ENCODE assay signal across 8 cellular contexts in the genomic region with DNA sequence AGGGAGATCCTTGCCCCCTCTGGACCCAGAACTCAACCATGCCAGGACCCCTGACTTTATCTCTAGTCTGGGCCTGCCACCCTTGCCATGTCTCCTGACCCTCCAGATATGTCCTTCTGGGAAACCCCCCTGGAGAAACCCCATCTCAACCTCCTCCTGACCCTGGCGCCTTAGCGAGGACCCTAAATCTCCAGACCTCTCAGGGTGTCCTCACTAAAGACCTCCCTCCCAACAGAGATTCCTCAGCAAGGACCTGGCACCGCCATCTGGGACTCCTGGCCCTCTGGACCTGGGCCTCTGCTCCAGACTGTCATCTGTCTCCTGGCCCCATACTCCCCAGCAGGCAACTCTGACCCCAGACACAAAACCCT. TPM values are rescaled to one million over a fixed set of nuclear protein-coding genes. Genes with fewer than 3 reads are reported as not detected.
DNase-seq lines count a peak whose midpoint lies in the region; ATAC-seq and TF ChIP-seq lines count a peak whose summit lies in the region.
"Had no signal": no experiment of that assay in that cellular context is flagged by ENCODE, and none has a peak within 500 bp of the region (broad histone marks: within the 10 kb centered on the region; RNA-seq: fewer than 3 reads in every experiment).

No MANE protein-coding gene starts in this region.

- H3K9ac ChIP-seq in iPS-15b (ENCODE audit: low read depth, low read length) = no peak overlapping the region

- no peaks in the 10 kb centered on the region for H3K9me3 ChIP-seq in HEK293 (ENCODE audit: control insufficient read depth, insufficient read depth, low read depth, low read length)
- H3K9me3 ChIP-seq in iPS-15b (ENCODE audit: control insufficient read depth, insufficient read depth, low read length) = no peaks in the 10 kb centered on the region

- TF ChIP-seq CTCF in HEK293 (tag by site-specific recombination; IDR thresholded peaks at IDR 0.05) = no peak

- H3K4me1 Mint-ChIP-seq in activated T-helper 17 cell treated with anti-CD3 and anti-CD28 coated beads, Interleukin-2, amount 50 U/mL, for 72 hours = peaks cover 22% of the 10 kb centered on the region
- H3K4me1 Mint-ChIP-seq in stimulated activated naive CD8-positive, alpha-beta T cell treated with anti-CD3 and anti-CD28 coated beads, Interleukin-15, amount 100 ng/mL, for 72 hours = peaks cover 50% of the 10 kb centered on the region

- DNase-seq in stimulated activated naive CD8-positive, alpha-beta T cell treated with anti-CD3 and anti-CD28 coated beads, Interleukin-15, amount 100 ng/mL, for 72 hours = no peak
- no peak for DNase-seq in NOMO-1 treated with dmso at 0.1 percent for 144 hours (lab: John Stamatoyannopoulos, UW; ENCODE audit: unreplicated experiment)
- no peak for DNase-seq in sciatic nerve (ENCODE audit: low spot score)
- DNase-seq: NCI-H1092 had no signal

- ATAC-seq in activated T-helper 17 cell treated with anti-CD3 and anti-CD28 coated beads, Interleukin-2, amount 50 U/mL, for 72 hours (replicated peaks) = no peak
- ATAC-seq in stimulated activated naive CD8-positive, alpha-beta T cell treated with anti-CD3 and anti-CD28 coated beads, Interleukin-15, amount 100 ng/mL, for 72 hours = no peak
- no peak for ATAC-seq in sciatic nerve
- ATAC-seq in GM21576 (IDR thresholded peaks at IDR 0.05; ENCODE audit: unreplicated experiment) = no peak

- H3K9me3 Mint-ChIP-seq in activated T-helper 17 cell treated with anti-CD3 and anti-CD28 coated beads, Interleukin-2, amount 50 U/mL, for 72 hours = no peaks in the 10 kb centered on the region
- H3K9me3 Mint-ChIP-seq in stimulated activated naive CD8-positive, alpha-beta T cell treated with anti-CD3 and anti-CD28 coated beads, Interleukin-15, amount 100 ng/mL, for 72 hours = no peaks in the 10 kb centered on the region

- peaks cover 16% of the 10 kb centered on the region for H3K27me3 ChIP-seq in iPS-15b (ENCODE audit: control insufficient read depth, insufficient read depth, low read length)

- peak overlapping the region; percentile 15 for H3K27ac Mint-ChIP-seq in activated T-helper 17 cell treated with anti-CD3 and anti-CD28 coated beads, Interleukin-2, amount 50 U/mL, for 72 hours
- H3K27ac Mint-ChIP-seq in stimulated activated naive CD8-positive, alpha-beta T cell treated with anti-CD3 and anti-CD28 coated beads, Interleukin-15, amount 100 ng/mL, for 72 hours = peak overlapping the region in 1 of 2 donors; percentile 61

- H3K4me3 Mint-ChIP-seq in activated T-helper 17 cell treated with anti-CD3 and anti-CD28 coated beads, Interleukin-2, amount 50 U/mL, for 72 hours = peak overlapping the region; percentile 85
- H3K4me3 Mint-ChIP-seq in stimulated activated naive CD8-positive, alpha-beta T cell treated with anti-CD3 and anti-CD28 coated beads, Interleukin-15, amount 100 ng/mL, for 72 hours = peak overlapping the region; percentile 87 to 93

- no peak overlapping the region for H3K27ac ChIP-seq in HEK293 (ENCODE audit: extremely low read depth, low read depth, low read length)

- H3K36me3 ChIP-seq in HEK293 (ENCODE audit: control insufficient read depth in 2 of 2, insufficient read depth in 1 of 2, low read length in 2 of 2) (no peaks in the 10 kb centered on the region; a peak in 1 of 3 replicates), iPS-15b (ENCODE audit: control insufficient read depth, insufficient read depth, low read length) (no peaks in the 10 kb centered on the region)

- peaks cover 46% of the 10 kb centered on the region for H3K36me3 Mint-ChIP-seq in activated T-helper 17 cell treated with anti-CD3 and anti-CD28 coated beads, Interleukin-2, amount 50 U/mL, for 72 hours (ENCODE audit: low read depth)

- no peaks in the 10 kb centered on the region for H3K27me3 Mint-ChIP-seq in activated T-helper 17 cell treated with anti-CD3 and anti-CD28 coated beads, Interleukin-2, amount 50 U/mL, for 72 hours
- H3K27me3 Mint-ChIP-seq in stimulated activated naive CD8-positive, alpha-beta T cell treated with anti-CD3 and anti-CD28 coated beads, Interleukin-15, amount 100 ng/mL, for 72 hours = no peaks in the 10 kb centered on the region

- CTCF ChIA-PET in HEK293 (lab: Yijun Ruan, JAX) = interaction anchor here (0.8 to 1.2 kb wide), 6 partner anchors 10 to 418 kb away, joined by 3 to 7 read pairs (median 3); no protein-coding TSS in a partner anchor

- peaks cover 8% of the 10 kb centered on the region for H3K4me1 ChIP-seq in HEK293 (ENCODE audit: control insufficient read depth, insufficient read depth, low read length)
- H3K4me1 ChIP-seq in iPS-15b (ENCODE audit: control insufficient read depth, insufficient read depth, low read length) = no peaks in the 10 kb centered on the region

- POLR2A ChIA-PET in HEK293 (lab: Yijun Ruan, JAX) = interaction anchor here (0.6 to 2.9 kb wide), 3 partner anchors 44 to 666 kb away, joined by 3 to 11 read pairs (median 5); a partner anchor contains a TSS

- intact Hi-C loops in sciatic nerve (cut with DNase I) = no loop called here

- H3K4me3 ChIP-seq in HEK293 (ENCODE audit: low read depth, low read length) (no peak overlapping the region), iPS-15b (ENCODE audit: low read depth, low read length) (peak overlapping the region; percentile 77)

TF ChIP-seq in HEK293, 187 proteins besides CTCF, POLR2A, EP300 and RAD21:
- TF ChIP-seq BCL11B (tag by site-specific recombination; IDR thresholded peaks at IDR 0.05; ENCODE audit: low read depth) = 0 out of 2 replicates have a peak, but pooled peaks have one; percentile 3
- TF ChIP-seq, protein P1, sequence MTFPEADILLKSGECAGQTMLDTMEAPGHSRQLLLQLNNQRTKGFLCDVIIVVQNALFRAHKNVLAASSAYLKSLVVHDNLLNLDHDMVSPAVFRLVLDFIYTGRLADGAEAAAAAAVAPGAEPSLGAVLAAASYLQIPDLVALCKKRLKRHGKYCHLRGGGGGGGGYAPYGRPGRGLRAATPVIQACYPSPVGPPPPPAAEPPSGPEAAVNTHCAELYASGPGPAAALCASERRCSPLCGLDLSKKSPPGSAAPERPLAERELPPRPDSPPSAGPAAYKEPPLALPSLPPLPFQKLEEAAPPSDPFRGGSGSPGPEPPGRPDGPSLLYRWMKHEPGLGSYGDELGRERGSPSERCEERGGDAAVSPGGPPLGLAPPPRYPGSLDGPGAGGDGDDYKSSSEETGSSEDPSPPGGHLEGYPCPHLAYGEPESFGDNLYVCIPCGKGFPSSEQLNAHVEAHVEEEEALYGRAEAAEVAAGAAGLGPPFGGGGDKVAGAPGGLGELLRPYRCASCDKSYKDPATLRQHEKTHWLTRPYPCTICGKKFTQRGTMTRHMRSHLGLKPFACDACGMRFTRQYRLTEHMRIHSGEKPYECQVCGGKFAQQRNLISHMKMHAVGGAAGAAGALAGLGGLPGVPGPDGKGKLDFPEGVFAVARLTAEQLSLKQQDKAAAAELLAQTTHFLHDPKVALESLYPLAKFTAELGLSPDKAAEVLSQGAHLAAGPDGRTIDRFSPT (tag by site-specific recombination; IDR thresholded peaks at IDR 0.05) = no peak

RNA-seq across cellular contexts. Expression of a gene that starts 1.3 kb away (rescaled TPM):
- 10 to 100 TPM; 13.7 to 19.4 TPM for total RNA-seq in activated T-helper 17 cell treated with anti-CD3 and anti-CD28 coated beads, Interleukin-2, amount 50 U/mL, for 72 hours
- total RNA-seq in sciatic nerve = 4.1 TPM

RNA-seq across cellular contexts. Expression of a gene that starts 5.2 kb away (rescaled TPM):
- total RNA-seq in activated T-helper 17 cell treated with anti-CD3 and anti-CD28 coated beads, Interleukin-2, amount 50 U/mL, for 72 hours = 10 to 100 TPM; 77.2 to 84.3 TPM
- 25.1 TPM for total RNA-seq in sciatic nerve

RNA-seq across cellular contexts. Expression of a gene that starts 14.7 kb away (rescaled TPM):
- 10 to 100 TPM in 1 of 2 donors, 1 to 10 TPM in 1; 5.0 to 15.2 TPM for total RNA-seq in activated T-helper 17 cell treated with anti-CD3 and anti-CD28 coated beads, Interleukin-2, amount 50 U/mL, for 72 hours
- total RNA-seq in sciatic nerve = 8.6 TPM

RNA-seq across cellular contexts. Expression of a gene that starts 16.9 kb away (rescaled TPM):
- total RNA-seq in activated T-helper 17 cell treated with anti-CD3 and anti-CD28 coated beads, Interleukin-2, amount 50 U/mL, for 72 hours = under 1 TPM in 1 of 2 donors, not detected in 1; 0.87 TPM
- total RNA-seq in sciatic nerve = 25.8 TPM

RNA-seq across cellular contexts. Expression of a gene that starts 53.4 kb away (rescaled TPM):
- total RNA-seq in activated T-helper 17 cell treated with anti-CD3 and anti-CD28 coated beads, Interleukin-2, amount 50 U/mL, for 72 hours = 100 to 1,000 TPM; 166 to 242 TPM
- 78.2 TPM for total RNA-seq in sciatic nerve
